9 cellular contexts compared by ENCODE assay signal in the genomic region with DNA sequence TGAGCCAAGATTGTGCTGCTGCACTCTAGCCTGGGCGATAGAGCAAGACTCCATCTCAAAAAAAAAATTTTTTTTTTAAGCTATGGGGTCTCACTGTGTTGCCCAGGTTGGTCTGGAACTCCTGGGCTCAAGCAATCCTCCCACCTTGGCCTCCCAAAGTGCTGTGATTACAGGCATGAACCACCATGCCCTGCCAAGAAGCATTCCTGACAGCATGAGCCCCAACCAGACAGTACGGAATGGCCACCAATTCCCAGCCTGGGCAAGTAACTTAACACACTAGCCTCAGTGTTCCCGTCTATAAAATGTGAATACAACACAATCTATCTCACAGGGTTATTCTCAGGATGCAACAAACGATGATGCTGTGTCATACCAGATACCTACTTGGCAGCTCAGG. TPM values are rescaled to one million over a fixed set of nuclear protein-coding genes. Genes with fewer than 3 reads are reported as not detected.
DNase-seq lines count a peak whose midpoint lies in the region; ATAC-seq, FAIRE-seq and TF ChIP-seq lines count a peak whose summit lies in the region.
"Had no signal": no experiment of that assay in that cellular context is flagged by ENCODE, and none has a peak within 500 bp of the region (broad histone marks: within the 10 kb centered on the region; RNA-seq: fewer than 3 reads in every experiment).

No MANE protein-coding gene starts in this region.

- no peaks in the 10 kb centered on the region for H3K9me3 ChIP-seq in A673 (ENCODE audit: low read depth, low read length, poor library complexity, severe bottlenecking)
- H3K9me3 ChIP-seq in HEK293 (ENCODE audit: control insufficient read depth, insufficient read depth, low read depth, low read length): no peaks in the 10 kb centered on the region
- H3K9me3 ChIP-seq in K562 (replicated peaks; ENCODE audit: control insufficient read depth, insufficient read depth, low read depth, low read length): no peaks in the 10 kb centered on the region

- no peak for TF ChIP-seq RAD21 in K562 (CRISPR knock-in tag; conservative IDR thresholded peaks at IDR 0.05 in 1 of 2, IDR thresholded peaks at IDR 0.05 in 1 of 2)

- in situ Hi-C loops in K562 (cut with MboI): no loop called here

- 27% methylated on average over 4 of the region's 4 CpGs for WGBS in K562 (ENCODE audit: insufficient coverage, low coverage, missing lambda C conversion rate)

- POLR2A ChIA-PET in A673 (lab: Charles Lee; ENCODE audit: low non-redundant PET) (no interaction called here), HEK293 (lab: Yijun Ruan, JAX) (interaction anchor here (1.0 kb wide), 1 partner anchor 9 kb away, joined by 3 read pairs; no protein-coding TSS in a partner anchor), K562 (lab: Yijun Ruan, JAX) (interaction anchor here (1.0 to 1.3 kb wide), 3 partner anchors 9 to 24 kb away, joined by 3 to 4 read pairs (median 4); no protein-coding TSS in a partner anchor)

- H3K27ac ChIP-seq in A673 (ENCODE audit: low read depth, low read length, poor library complexity, severe bottlenecking) (no peak overlapping the region), HEK293 (ENCODE audit: extremely low read depth, low read depth, low read length) (no peak overlapping the region), K562 (ENCODE audit: extremely low read depth, low read depth, low read length) (no peak overlapping the region; the same call in 2 of the 3 replicates)

- H3K4me3 Mint-ChIP-seq in mesothelial cell of epicardium: peak overlapping the region; percentile 90

- H4K20me1 ChIP-seq in K562 (replicated peaks; ENCODE audit: control insufficient read depth, insufficient read depth, low read length): peaks cover 36% of the 10 kb centered on the region

- H3K36me3 Mint-ChIP-seq in mesothelial cell of epicardium: no peaks in the 10 kb centered on the region

- no peaks in the 10 kb centered on the region for H3K27me3 ChIP-seq in A673 (replicated peaks; ENCODE audit: insufficient read depth, low read depth, low read length, poor library complexity)
- H3K27me3 ChIP-seq in K562 (ENCODE audit: control insufficient read depth in 2 of 2, insufficient read depth in 2 of 2, low read length in 2 of 2): no peaks in the 10 kb centered on the region

- DNase-seq in A673 (ENCODE audit: low spot score) (no peak), K562 (ENCODE audit: extremely low read depth in 1 of 4, low spot score in 3 of 4) (no peak), mesothelial cell of epicardium (ENCODE audit: low spot score in 2 of 2, unreplicated experiment in 2 of 2) (no peak), superior temporal gyrus (ENCODE audit: extremely low spot score) (no peak)
- DNase-seq in stimulated activated CD4-positive, alpha-beta T cell treated with anti-CD3 and anti-CD28 coated beads, Interleukin-4, amount 100 ng/mL, for 4 hours: no peak

- no peak overlapping the region for H3K27ac Mint-ChIP-seq in mesothelial cell of epicardium

- TF ChIP-seq CTCF in A673 (conservative IDR thresholded peaks at IDR 0.05; ENCODE audit: low read depth, low read length) (no peak), HEK293 (tag by site-specific recombination; IDR thresholded peaks at IDR 0.05) (no peak), K562 (IDR thresholded peaks at IDR 0.05 in 2 of 3, conservative IDR thresholded peaks at IDR 0.05 in 1 of 3; ENCODE audit: insufficient read depth in 2 of 3, low read depth in 1 of 3, low read length in 3 of 3) (no peak), mesothelial cell of epicardium (IDR thresholded peaks at IDR 0.05; ENCODE audit: unreplicated experiment) (no peak)

- no peak for TF ChIP-seq POLR2A in K562 (conservative IDR thresholded peaks at IDR 0.05)

- peak overlapping the region; percentile 78 to 97; a peak in 2 of 4 replicates for H3K9ac ChIP-seq in K562 (ENCODE audit: insufficient read depth in 1 of 2, low read depth in 2 of 2, low read length in 2 of 2)

- peak overlapping the region; percentile 89 for H3K4me2 ChIP-seq in K562 (ENCODE audit: insufficient read depth, low read length)

- CTCF ChIA-PET in A673 (lab: Charles Lee) (no interaction called here), HEK293 (lab: Yijun Ruan, JAX) (no interaction called here), K562 (lab: Yijun Ruan, JAX; ENCODE audit: low intra/inter-chr PET ratio) (no interaction called here)

- intact Hi-C loops in A673 (cut with micrococcal nuclease; ENCODE audit: unreplicated experiment) (no loop called here), K562 (cut with micrococcal nuclease) (no loop called here)

- no peak overlapping the region for H2AFZ ChIP-seq in K562 (ENCODE audit: low read depth, low read length)

- no peak for TF ChIP-seq EP300 in K562 (IDR thresholded peaks at IDR 0.05; ENCODE audit: low read length)

- H3K4me1 Mint-ChIP-seq in mesothelial cell of epicardium: peaks cover 26% of the 10 kb centered on the region

- peaks cover 73% of the 10 kb centered on the region for H3K79me2 ChIP-seq in K562 (ENCODE audit: control insufficient read depth, insufficient read depth, low read length)

- no peaks in the 10 kb centered on the region for H3K27me3 Mint-ChIP-seq in mesothelial cell of epicardium (ENCODE audit: low read depth)

- peak; percentile 72 for FAIRE-seq in K562 (lab: Jason Lieb, UNC)
- FAIRE-seq: urothelium cell line had no signal

- peaks cover 2% of the 10 kb centered on the region for H3K9me1 ChIP-seq in K562 (ENCODE audit: control insufficient read depth, insufficient read depth, low read length)

- ATAC-seq in K562 (no peak), GM18907 (IDR thresholded peaks at IDR 0.05; ENCODE audit: unreplicated experiment) (no peak), HG03159 (IDR thresholded peaks at IDR 0.05; ENCODE audit: unreplicated experiment) (no peak)

- BruUV-seq in A673 (replicated peaks; lab: Mats Ljungman, UMichigan) (no TSS peak), K562 (replicated peaks; lab: Mats Ljungman, UMichigan) (no TSS peak)

- H3K4me3 ChIP-seq in A673 (ENCODE audit: low read depth, low read length, poor library complexity, severe bottlenecking): peak overlapping the region; percentile 83
- H3K4me3 ChIP-seq in HEK293 (ENCODE audit: low read depth, low read length): no peak overlapping the region; the same call in 1 of the 2 replicates
- peak overlapping the region; percentile 85 for H3K4me3 ChIP-seq in K562

- no peaks in the 10 kb centered on the region for H3K4me1 ChIP-seq in A673 (ENCODE audit: insufficient read depth, low read length, poor library complexity, severe bottlenecking)
- H3K4me1 ChIP-seq in HEK293 (ENCODE audit: control insufficient read depth, insufficient read depth, low read length): 0 out of 2 replicates have a peak, but pooled peaks cover 2% of the 10 kb centered on the region
- peaks cover 34 to 62% of the 10 kb centered on the region in 2 experiments; a peak in 4 of 5 replicates for H3K4me1 ChIP-seq in K562 (replicated peaks in 1 of 2; ENCODE audit: control insufficient read depth in 2 of 2, insufficient read depth in 2 of 2, low read length in 2 of 2)

- no peaks in the 10 kb centered on the region for H3K9me3 Mint-ChIP-seq in mesothelial cell of epicardium

- H3K36me3 ChIP-seq in A673 (ENCODE audit: insufficient read depth, low read length, poor library complexity, severe bottlenecking) (no peaks in the 10 kb centered on the region), HEK293 (ENCODE audit: control insufficient read depth in 2 of 2, insufficient read depth in 1 of 2, low read length in 2 of 2) (peaks cover 0 to 13% of the 10 kb centered on the region in 2 experiments; a peak in 2 of 3 replicates), K562 (ENCODE audit: control insufficient read depth, insufficient read depth, low read length) (peaks cover 29% of the 10 kb centered on the region)

TF ChIP-seq in HEK293, 187 proteins besides CTCF, POLR2A, EP300 and RAD21:
- TF ChIP-seq ZNF600 (tag by site-specific recombination; IDR thresholded peaks at IDR 0.05) (peak; percentile 54; the same call in 1 of the 2 replicates), ZNF146 (tag by site-specific recombination; IDR thresholded peaks at IDR 0.05) (no peak), ZNF416 (tag by site-specific recombination; IDR thresholded peaks at IDR 0.05) (no peak), ZNF121 (tag by site-specific recombination; IDR thresholded peaks at IDR 0.05) (peak; percentile 95), ZNF792 (tag by site-specific recombination; IDR thresholded peaks at IDR 0.05) (no peak), ZFP37 (tag by site-specific recombination; IDR thresholded peaks at IDR 0.05) (no peak)

TF ChIP-seq in K562, 482 proteins besides CTCF, POLR2A, EP300 and RAD21 (continues in another document):
- TF ChIP-seq, protein P1, sequence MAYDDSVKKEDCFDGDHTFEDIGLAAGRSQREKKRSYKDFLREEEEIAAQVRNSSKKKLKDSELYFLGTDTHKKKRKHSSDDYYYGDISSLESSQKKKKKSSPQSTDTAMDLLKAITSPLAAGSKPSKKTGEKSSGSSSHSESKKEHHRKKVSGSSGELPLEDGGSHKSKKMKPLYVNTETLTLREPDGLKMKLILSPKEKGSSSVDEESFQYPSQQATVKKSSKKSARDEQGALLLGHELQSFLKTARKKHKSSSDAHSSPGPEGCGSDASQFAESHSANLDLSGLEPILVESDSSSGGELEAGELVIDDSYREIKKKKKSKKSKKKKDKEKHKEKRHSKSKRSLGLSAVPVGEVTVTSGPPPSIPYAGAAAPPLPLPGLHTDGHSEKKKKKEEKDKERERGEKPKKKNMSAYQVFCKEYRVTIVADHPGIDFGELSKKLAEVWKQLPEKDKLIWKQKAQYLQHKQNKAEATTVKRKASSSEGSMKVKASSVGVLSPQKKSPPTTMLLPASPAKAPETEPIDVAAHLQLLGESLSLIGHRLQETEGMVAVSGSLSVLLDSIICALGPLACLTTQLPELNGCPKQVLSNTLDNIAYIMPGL (CRISPR knock-in tag; IDR thresholded peaks at IDR 0.05): no peak

RNA-seq across cellular contexts. Expression of a gene that starts 2.1 kb away (rescaled TPM):
- 186 and 196 TPM in 2 replicates for total RNA-seq in A673 (2021)
- 73.0 and 172 TPM in 2 replicates for total RNA-seq in K562 (2011; cell fraction: chromatin; rRNA removed; ENCODE audit: low replicate concordance)
- 134 and 158 TPM in 2 replicates for total RNA-seq in K562 (2011; cell fraction: nucleolus; rRNA removed)
- total RNA-seq in K562 (2011; cell fraction: nucleoplasm; rRNA removed): 104 and 119 TPM in 2 replicates
- 288 and 355 TPM in 2 replicates for total RNA-seq in K562 (2014; rRNA removed)
- 88.1 and 108 TPM in 2 replicates for total RNA-seq in K562 (2014; rRNA removed; fragmentation: Illumina TruSeq; extraction: Trizol)
- 187 and 191 TPM in 2 replicates for total RNA-seq in K562 (2015; rRNA removed; fragmentation: Illumina TruSeq; extraction: Trizol)
- 401 and 410 TPM in 2 replicates for total RNA-seq in K562 (2021)
- polyA plus RNA-seq in K562 (2011; rRNA removed): 70.1 and 173 TPM in 2 replicates
- 89.6 and 124 TPM in 2 replicates for polyA plus RNA-seq in K562 (2011; cell fraction: cytosol; rRNA removed)
- polyA plus RNA-seq in K562 (2011; cell fraction: nucleus; rRNA removed): 101 and 154 TPM in 2 replicates
- 282 and 441 TPM in 2 replicates for polyA plus RNA-seq in K562 (2012)
- 250 and 316 TPM in 2 replicates for polyA plus RNA-seq in K562 (2014; fragmentation: Illumina TruSeq; extraction: Trizol)
- polyA plus RNA-seq in K562 (2014; fragmentation: Nextera tagmentation; extraction: Ambion mirVana): 100 to 1,000 TPM in 1 of 2 experiments, 10 to 100 TPM in 1; 58.1 to 107 TPM
- 226 and 263 TPM in 2 replicates for polyA plus RNA-seq in K562 (2014; rRNA removed)
- 52.4 and 66.2 TPM in 2 replicates for polyA minus RNA-seq in K562 (2011; rRNA and poly(A)+ RNA removed)
- polyA minus RNA-seq in K562 (2011; cell fraction: cytosol; rRNA and poly(A)+ RNA removed): 125 and 206 TPM in 2 replicates
- 45.1 and 56.1 TPM in 2 replicates for polyA minus RNA-seq in K562 (2011; cell fraction: nucleus; rRNA and poly(A)+ RNA removed)
- 181 to 185 TPM (median 181 TPM) in 3 replicates for total RNA-seq in mesothelial cell of epicardium
